ENCODE assay signal across 7 cellular contexts in the genomic region with DNA sequence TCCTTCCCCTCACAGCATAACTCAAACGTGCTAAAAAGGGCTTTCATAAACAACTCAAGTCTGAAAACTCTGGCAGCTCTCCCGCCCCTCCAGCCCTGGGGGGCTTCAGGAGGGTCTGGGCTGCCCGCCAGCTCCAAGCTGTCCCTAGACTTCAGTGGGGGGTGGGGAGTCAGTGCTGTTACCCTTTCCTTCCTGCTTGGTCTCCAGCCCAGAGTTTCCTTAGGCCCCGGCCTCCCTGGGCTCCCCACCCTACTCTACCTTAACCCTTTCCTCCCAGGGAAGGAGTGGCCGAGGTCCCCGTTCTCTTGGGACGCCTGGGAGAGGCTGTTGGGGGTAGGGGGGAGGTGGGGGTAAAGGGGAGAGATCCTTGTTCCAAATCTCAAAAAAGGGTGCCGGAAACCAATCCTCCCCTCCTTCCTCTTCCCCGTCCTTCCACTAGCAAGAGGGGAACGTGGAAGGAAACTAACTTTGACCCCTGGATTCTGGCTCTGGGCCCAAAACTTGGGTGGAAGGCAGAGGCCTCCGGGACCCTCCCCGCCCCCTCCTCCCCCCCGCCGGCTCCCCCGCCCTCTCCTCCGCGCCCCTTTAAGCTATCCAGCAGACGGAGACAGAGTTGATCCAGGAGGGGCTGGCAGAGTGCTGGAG. TPM values are rescaled to one million over a fixed set of nuclear protein-coding genes. Genes with fewer than 3 reads are reported as not detected.
DNase-seq lines count a peak whose midpoint lies in the region; ATAC-seq and TF ChIP-seq lines count a peak whose summit lies in the region.

No MANE protein-coding gene starts in this region.

- no peak for TF ChIP-seq CTCF in transverse colon (IDR thresholded peaks at IDR 0.05)

- WGBS in transverse colon (ENCODE audit: low coverage in 1 of 2), 2 donors: 20 to 28% methylated on average over 1 to 9 of the region's 18 CpGs

- H3K27me3 ChIP-seq in transverse colon: no peaks in the 10 kb centered on the region

- H3K27ac ChIP-seq in transverse colon: peak overlapping the region; percentile 74 to 84 (median 78)

- H3K36me3 ChIP-seq in transverse colon: no peaks in the 10 kb centered on the region

- TF ChIP-seq EP300 in transverse colon (IDR thresholded peaks at IDR 0.05; ENCODE audit: low read depth): no peak

- H3K36me3 Mint-ChIP-seq in dendritic cell treated with granulocyte-macrophage colony-stimulating factor and Interleukin-4, amounts not matched to agents 40 ng/mL and 50 ng/mL, for 4 days (ENCODE audit: low read depth): no peaks in the 10 kb centered on the region
- H3K36me3 Mint-ChIP-seq in memory B cell: no peaks in the 10 kb centered on the region

- peaks cover 44% of the 10 kb centered on the region for H3K4me1 Mint-ChIP-seq in dendritic cell treated with granulocyte-macrophage colony-stimulating factor and Interleukin-4, amounts not matched to agents 40 ng/mL and 50 ng/mL, for 4 days (ENCODE audit: low read depth)
- H3K4me1 Mint-ChIP-seq in memory B cell: peaks cover 6% of the 10 kb centered on the region

- intact Hi-C loops in dendritic cell treated with granulocyte-macrophage colony-stimulating factor and Interleukin-4, amounts not matched to agents 40 ng/mL and 50 ng/mL, for 4 days (cut with micrococcal nuclease): no loop called here
- intact Hi-C loops in transverse colon (cut with DNase I; ENCODE audit: low total_unique reads): no loop called here

- ATAC-seq in memory B cell (ENCODE audit: low read depth): no peak
- ATAC-seq in GM21360 (IDR thresholded peaks at IDR 0.05; ENCODE audit: unreplicated experiment): no peak

- no peak for TF ChIP-seq POLR2A in transverse colon (IDR thresholded peaks at IDR 0.05)
- no peak for TF ChIP-seq POLR2A in erythroblast (IDR thresholded peaks at IDR 0.05; ENCODE audit: low read length)

- DNase-seq in NCI-H82 treated with DMSO at 0.1 percent for 48 hours (lab: John Stamatoyannopoulos, UW; ENCODE audit: unreplicated experiment): peak; percentile 13
- DNase-seq in memory B cell (ENCODE audit: low spot score in 2 of 2): no peak
- DNase-seq in transverse colon: peak; percentile 48
- no peak for DNase-seq in AG20443 (ENCODE audit: low spot score)
- no peak for DNase-seq in erythroblast (lab: John Stamatoyannopoulos, UW)

- H3K4me3 ChIP-seq in transverse colon: peak overlapping the region; percentile 52 to 75 (median 63)

- peak overlapping the region; percentile 59 for H3K4me3 Mint-ChIP-seq in dendritic cell treated with granulocyte-macrophage colony-stimulating factor and Interleukin-4, amounts not matched to agents 40 ng/mL and 50 ng/mL, for 4 days
- peak overlapping the region; percentile 58 for H3K4me3 Mint-ChIP-seq in memory B cell

- peaks cover 16 to 54% (median 32%) of the 10 kb centered on the region in 4 donors for H3K4me1 ChIP-seq in transverse colon

- H3K9me3 Mint-ChIP-seq in dendritic cell treated with granulocyte-macrophage colony-stimulating factor and Interleukin-4, amounts not matched to agents 40 ng/mL and 50 ng/mL, for 4 days: no peaks in the 10 kb centered on the region
- no peaks in the 10 kb centered on the region for H3K9me3 Mint-ChIP-seq in memory B cell

- H3K27me3 Mint-ChIP-seq in dendritic cell treated with granulocyte-macrophage colony-stimulating factor and Interleukin-4, amounts not matched to agents 40 ng/mL and 50 ng/mL, for 4 days: peaks cover 14% of the 10 kb centered on the region
- peaks cover 17% of the 10 kb centered on the region for H3K27me3 Mint-ChIP-seq in memory B cell

- H3K27ac Mint-ChIP-seq in dendritic cell treated with granulocyte-macrophage colony-stimulating factor and Interleukin-4, amounts not matched to agents 40 ng/mL and 50 ng/mL, for 4 days: no peak overlapping the region
- no peak overlapping the region for H3K27ac Mint-ChIP-seq in memory B cell

- in situ Hi-C loops in transverse colon (cut with MboI; ENCODE audit: low pct_ligation_motif_present in 1 of 4, low pct_unique_long_range_greater_than_20kb in 1 of 4, low sequenced_read_pairs in 3 of 4): no loop called here

- H3K9me3 ChIP-seq in transverse colon: no peaks in the 10 kb centered on the region

RNA-seq across cellular contexts. Expression of a gene that starts 0.4 kb away (rescaled TPM):
- 10 to 100 TPM in 1 of 4 donors, 1 to 10 TPM in 3; 2.6 to 11.4 (median 9.0) TPM for total RNA-seq in transverse colon

RNA-seq across cellular contexts. Expression of a gene that starts 30.4 kb away (rescaled TPM):
- 10 to 100 TPM; 13.4 to 58.0 (median 20.9) TPM for total RNA-seq in transverse colon

RNA-seq across cellular contexts. Expression of a gene that starts 31.0 kb away (rescaled TPM):
- 1 to 10 TPM in 3 of 4 donors, under 1 TPM in 1; 0.79 to 9.7 (median 1.6) TPM for total RNA-seq in transverse colon

RNA-seq across cellular contexts. Expression of a gene that starts 31.3 kb away (rescaled TPM):
- total RNA-seq in transverse colon: 100 to 1,000 TPM in 2 of 4 donors, 10 to 100 TPM in 2; 65.7 to 129 (median 101) TPM

RNA-seq across cellular contexts. Expression of a gene that starts 44.2 kb away (rescaled TPM):
- total RNA-seq in transverse colon: 100 to 1,000 TPM in 1 of 4 donors, 10 to 100 TPM in 3; 18.3 to 202 (median 39.3) TPM

Comparison
In these comparisons a context has a peak if more than half of its experiments do, and no peak if none do; other contexts are left out.
1. DNase-seq: peak in NCI-H82 treated with DMSO at 0.1 percent for 48 hours (single experiment) and transverse colon (single experiment); none in memory B cell (0 of 2), AG20443 (single experiment) and erythroblast (0 of 2).